Comparison of ENCODE assay signal across 13 cellular contexts in genomic region chr7:129889133-129889854, GRCh38.
DNase-seq lines count a peak whose midpoint lies in the region; ATAC-seq and TF ChIP-seq lines count a peak whose summit lies in the region.
"Had no signal": no experiment of that assay in that cellular context is flagged by ENCODE, and none has a peak within 500 bp of the region (broad histone marks: within the 10 kb centered on the region; RNA-seq: fewer than 3 reads in every experiment).

No MANE protein-coding gene starts in this region.

- no peaks in the 10 kb centered on the region for H3K4me1 Mint-ChIP-seq in activated CD8-positive, alpha-beta memory T cell treated with anti-CD3 and anti-CD28 coated beads, Interleukin-2, amount 10 ng/mL, durations not matched to agents 7 days and 5 days

- H3K4me3 ChIP-seq in fibroblast of the aortic adventitia (ENCODE audit: low read depth, low read length) = no peak overlapping the region
- no peak overlapping the region for H3K4me3 ChIP-seq in parathyroid adenoma (ENCODE audit: low read depth, low read length)
- H3K4me3 ChIP-seq in MM.1S (ENCODE audit: low read length) = no peak overlapping the region

- H3K4me2 ChIP-seq in parathyroid adenoma (ENCODE audit: low read length) = peak overlapping the region; percentile 20
- H3K4me2 ChIP-seq in MM.1S (ENCODE audit: low read depth, low read length) = no peak overlapping the region

- CTCF ChIA-PET in activated CD8-positive, alpha-beta memory T cell treated with anti-CD3 and anti-CD28 coated beads, Interleukin-2, amount 10 ng/mL, durations not matched to agents 7 days and 5 days (lab: Charles Lee) = interaction anchor here (0.6 to 0.7 kb wide), 2 partner anchors 60 to 107 kb away, joined by 3 read pairs; no protein-coding TSS in a partner anchor

- H3K9me3 Mint-ChIP-seq in activated CD8-positive, alpha-beta memory T cell treated with anti-CD3 and anti-CD28 coated beads, Interleukin-2, amount 10 ng/mL, durations not matched to agents 7 days and 5 days (ENCODE audit: low read depth) = no peaks in the 10 kb centered on the region

- no peak overlapping the region for H3K27ac Mint-ChIP-seq in activated CD8-positive, alpha-beta memory T cell treated with anti-CD3 and anti-CD28 coated beads, Interleukin-2, amount 10 ng/mL, durations not matched to agents 7 days and 5 days

- H3K27me3 Mint-ChIP-seq in activated CD8-positive, alpha-beta memory T cell treated with anti-CD3 and anti-CD28 coated beads, Interleukin-2, amount 10 ng/mL, durations not matched to agents 7 days and 5 days = no peaks in the 10 kb centered on the region

- H3F3A ChIP-seq in MM.1S (ENCODE audit: insufficient read depth, low read length) = no peaks in the 10 kb centered on the region

- H3K9me3 ChIP-seq in parathyroid adenoma (ENCODE audit: control insufficient read depth, low read length) (no peaks in the 10 kb centered on the region), MM.1S (replicated peaks; ENCODE audit: insufficient read depth, low read length) (no peaks in the 10 kb centered on the region)

- no peak overlapping the region for H2AFZ ChIP-seq in parathyroid adenoma
- H2AFZ ChIP-seq in MM.1S (ENCODE audit: low read length) = no peak overlapping the region

- DNase-seq in DMS53 (lab: John Stamatoyannopoulos, UW) = peak; percentile 91
- DNase-seq in NCI-H345 treated with DMSO at 0.1 percent for 48 hours (lab: John Stamatoyannopoulos, UW; ENCODE audit: unreplicated experiment) = peak; percentile 68
- DNase-seq in fibroblast of the aortic adventitia (ENCODE audit: low read depth) = peak; percentile 52
- DNase-seq in activated CD8-positive, alpha-beta memory T cell treated with anti-CD3 and anti-CD28 coated beads, Interleukin-2, amount 10 ng/mL, durations not matched to agents 7 days and 5 days = no peak
- no peak for DNase-seq in EL
- no peak for DNase-seq in AG20443 (ENCODE audit: low spot score)
- DNase-seq in MM.1S = no peak
- DNase-seq: activated T-cell treated with anti-CD3 and anti-CD28 coated beads, Interleukin-2, amount 50 U/mL, for 1 hour; C1 segment of cervical spinal cord; retina; stimulated activated CD4-positive, alpha-beta T cell treated with anti-CD3 and anti-CD28 coated beads, Interleukin-2, amount 100 ng/mL, for 24 hours had no signal

- ATAC-seq in activated CD8-positive, alpha-beta memory T cell treated with anti-CD3 and anti-CD28 coated beads, Interleukin-2, amount 10 ng/mL, durations not matched to agents 7 days and 5 days = no peak
- ATAC-seq: Panc1 had no signal

- TF ChIP-seq CTCF in fibroblast of the aortic adventitia (IDR thresholded peaks at IDR 0.05; ENCODE audit: insufficient read depth, low read length) (no peak), parathyroid adenoma (IDR thresholded peaks at IDR 0.05) (no peak), MM.1S (IDR thresholded peaks at IDR 0.05; ENCODE audit: low read length) (no peak)

- H3K36me3 ChIP-seq in parathyroid adenoma (ENCODE audit: control insufficient read depth, insufficient read depth, low read length) (no peaks in the 10 kb centered on the region), MM.1S (replicated peaks; ENCODE audit: insufficient read depth, low read length) (no peaks in the 10 kb centered on the region)

- H4K20me1 ChIP-seq in MM.1S (ENCODE audit: insufficient read depth, low read length) = peaks cover 10% of the 10 kb centered on the region; the same call in 1 of the 2 replicates

- H3K4me1 ChIP-seq in parathyroid adenoma = peaks cover 2% of the 10 kb centered on the region
- no peaks in the 10 kb centered on the region for H3K4me1 ChIP-seq in MM.1S (ENCODE audit: low read length)

- H3K4me3 Mint-ChIP-seq in activated CD8-positive, alpha-beta memory T cell treated with anti-CD3 and anti-CD28 coated beads, Interleukin-2, amount 10 ng/mL, durations not matched to agents 7 days and 5 days = no peak overlapping the region

- H3K27me3 ChIP-seq in parathyroid adenoma (ENCODE audit: control insufficient read depth, insufficient read depth, low read length) (no peaks in the 10 kb centered on the region), MM.1S (replicated peaks; ENCODE audit: insufficient read depth, low read length) (no peaks in the 10 kb centered on the region)

- H3K27ac ChIP-seq in parathyroid adenoma (no peak overlapping the region), MM.1S (ENCODE audit: low read length) (no peak overlapping the region)

- no peaks in the 10 kb centered on the region for H3K9me2 ChIP-seq in MM.1S (replicated peaks; ENCODE audit: insufficient read depth, low read length)

- H3K9ac ChIP-seq in parathyroid adenoma (no peak overlapping the region), MM.1S (ENCODE audit: low read length) (no peak overlapping the region)

- peaks cover 2% of the 10 kb centered on the region for H3K36me3 Mint-ChIP-seq in activated CD8-positive, alpha-beta memory T cell treated with anti-CD3 and anti-CD28 coated beads, Interleukin-2, amount 10 ng/mL, durations not matched to agents 7 days and 5 days

- H3K79me2 ChIP-seq in parathyroid adenoma = peaks cover 45% of the 10 kb centered on the region
- peaks cover 93% of the 10 kb centered on the region for H3K79me2 ChIP-seq in MM.1S (ENCODE audit: low read length)

Comparison
In these comparisons a context has a peak if more than half of its experiments do, and no peak if none do; other contexts are left out.
1. DNase-seq: peak in DMS53 (single experiment), NCI-H345 treated with DMSO at 0.1 percent for 48 hours (single experiment) and fibroblast of the aortic adventitia (single experiment); none in activated CD8-positive, alpha-beta memory T cell treated with anti-CD3 and anti-CD28 coated beads, Interleukin-2, amount 10 ng/mL, durations not matched to agents 7 days and 5 days (single experiment), EL (single experiment), AG20443 (single experiment) and MM.1S (single experiment).